1 cellular context compared by ENCODE assay signal in genomic region chr17:45147581-45148182, GRCh38.
TF ChIP-seq lines count a peak whose summit lies in the region.

No MANE protein-coding gene starts in this region.

TF ChIP-seq in K562, 482 proteins besides CTCF, POLR2A, EP300 and RAD21 (continued from another document and continues in another):
- peak in 1 of 2 experiments; percentile 74; a peak in 2 of 4 replicates for TF ChIP-seq TRIM24 (IDR thresholded peaks at IDR 0.05)
- TF ChIP-seq SRF (CRISPR knock-in tag; IDR thresholded peaks at IDR 0.05): no peak; a peak in 1 of 4 replicates
- no peak for TF ChIP-seq TCFL5 (CRISPR knock-in tag; conservative IDR thresholded peaks at IDR 0.05)
- TF ChIP-seq, protein P1, sequence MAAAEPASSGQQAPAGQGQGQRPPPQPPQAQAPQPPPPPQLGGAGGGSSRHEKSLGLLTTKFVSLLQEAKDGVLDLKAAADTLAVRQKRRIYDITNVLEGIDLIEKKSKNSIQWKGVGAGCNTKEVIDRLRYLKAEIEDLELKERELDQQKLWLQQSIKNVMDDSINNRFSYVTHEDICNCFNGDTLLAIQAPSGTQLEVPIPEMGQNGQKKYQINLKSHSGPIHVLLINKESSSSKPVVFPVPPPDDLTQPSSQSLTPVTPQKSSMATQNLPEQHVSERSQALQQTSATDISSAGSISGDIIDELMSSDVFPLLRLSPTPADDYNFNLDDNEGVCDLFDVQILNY (CRISPR knock-in tag; IDR thresholded peaks at IDR 0.05): no peak
- TF ChIP-seq, protein P2, sequence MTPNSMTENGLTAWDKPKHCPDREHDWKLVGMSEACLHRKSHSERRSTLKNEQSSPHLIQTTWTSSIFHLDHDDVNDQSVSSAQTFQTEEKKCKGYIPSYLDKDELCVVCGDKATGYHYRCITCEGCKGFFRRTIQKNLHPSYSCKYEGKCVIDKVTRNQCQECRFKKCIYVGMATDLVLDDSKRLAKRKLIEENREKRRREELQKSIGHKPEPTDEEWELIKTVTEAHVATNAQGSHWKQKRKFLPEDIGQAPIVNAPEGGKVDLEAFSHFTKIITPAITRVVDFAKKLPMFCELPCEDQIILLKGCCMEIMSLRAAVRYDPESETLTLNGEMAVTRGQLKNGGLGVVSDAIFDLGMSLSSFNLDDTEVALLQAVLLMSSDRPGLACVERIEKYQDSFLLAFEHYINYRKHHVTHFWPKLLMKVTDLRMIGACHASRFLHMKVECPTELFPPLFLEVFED (CRISPR knock-in tag; conservative IDR thresholded peaks at IDR 0.05): peak; percentile 59
- TF ChIP-seq NCOA6 (IDR thresholded peaks at IDR 0.05): no peak
- TF ChIP-seq JUNB (CRISPR knock-in tag; conservative IDR thresholded peaks at IDR 0.05): no peak
- TF ChIP-seq ZNF717 (CRISPR knock-in tag; IDR thresholded peaks at IDR 0.05): no peak; the same call in 1 of the 2 replicates
- TF ChIP-seq U2AF2 (optimal IDR thresholded peaks at IDR 0.05; ENCODE audit: low read depth, low read length): no peak
- TF ChIP-seq TAF15 (IDR thresholded peaks at IDR 0.05; ENCODE audit: low read depth, low read length): no peak
- peak; percentile 93 for TF ChIP-seq NUFIP1 (IDR thresholded peaks at IDR 0.05; ENCODE audit: partially characterized antibody)
- no peak for TF ChIP-seq MED1 (CRISPR knock-in tag; IDR thresholded peaks at IDR 0.05; ENCODE audit: borderline replicate concordance)
- 0 out of 2 replicates have a peak, but pooled peaks have one; percentile 45 for TF ChIP-seq STAT6 (CRISPR knock-in tag; IDR thresholded peaks at IDR 0.05)
- peak; percentile 51; the same call in 1 of the 2 replicates for TF ChIP-seq POLR2G (IDR thresholded peaks at IDR 0.05; ENCODE audit: low read depth, low read length)
- TF ChIP-seq KAT7 (CRISPR knock-in tag; IDR thresholded peaks at IDR 0.05; ENCODE audit: borderline replicate concordance): no peak
- 0 out of 2 replicates have a peak, but pooled peaks have one; percentile 57 for TF ChIP-seq MTF1 (CRISPR knock-in tag; IDR thresholded peaks at IDR 0.05; ENCODE audit: borderline replicate concordance)
- TF ChIP-seq ZFP1 (CRISPR knock-in tag; IDR thresholded peaks at IDR 0.05): no peak
- peak; percentile 72 for TF ChIP-seq CREM (IDR thresholded peaks at IDR 0.05; ENCODE audit: low read depth)
- TF ChIP-seq KLF13 (tag; IDR thresholded peaks at IDR 0.05; ENCODE audit: borderline replicate concordance, low read depth): peak; percentile 57; the same call in 1 of the 2 replicates
- TF ChIP-seq ZC3H8 (IDR thresholded peaks at IDR 0.05): 0 out of 2 replicates have a peak, but pooled peaks have one; percentile 79
- TF ChIP-seq XRCC4 (IDR thresholded peaks at IDR 0.05; ENCODE audit: extremely low read depth, insufficient read depth, insufficient read length): no peak
- no peak for TF ChIP-seq PPARD (CRISPR knock-in tag; IDR thresholded peaks at IDR 0.05)
- no peak for TF ChIP-seq NCOA2 (IDR thresholded peaks at IDR 0.05; ENCODE audit: partially characterized antibody in 2 of 2)
- TF ChIP-seq KLF1 (tag; IDR thresholded peaks at IDR 0.05): no peak
- peak; percentile 21 to 92 for TF ChIP-seq AFF1 (IDR thresholded peaks at IDR 0.05; ENCODE audit: low read depth in 1 of 2, partially characterized antibody in 2 of 2)
- TF ChIP-seq, protein P3, sequence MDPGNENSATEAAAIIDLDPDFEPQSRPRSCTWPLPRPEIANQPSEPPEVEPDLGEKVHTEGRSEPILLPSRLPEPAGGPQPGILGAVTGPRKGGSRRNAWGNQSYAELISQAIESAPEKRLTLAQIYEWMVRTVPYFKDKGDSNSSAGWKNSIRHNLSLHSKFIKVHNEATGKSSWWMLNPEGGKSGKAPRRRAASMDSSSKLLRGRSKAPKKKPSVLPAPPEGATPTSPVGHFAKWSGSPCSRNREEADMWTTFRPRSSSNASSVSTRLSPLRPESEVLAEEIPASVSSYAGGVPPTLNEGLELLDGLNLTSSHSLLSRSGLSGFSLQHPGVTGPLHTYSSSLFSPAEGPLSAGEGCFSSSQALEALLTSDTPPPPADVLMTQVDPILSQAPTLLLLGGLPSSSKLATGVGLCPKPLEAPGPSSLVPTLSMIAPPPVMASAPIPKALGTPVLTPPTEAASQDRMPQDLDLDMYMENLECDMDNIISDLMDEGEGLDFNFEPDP (CRISPR knock-in tag; IDR thresholded peaks at IDR 0.05): no peak
- peak; percentile 72 for TF ChIP-seq TAF1 (IDR thresholded peaks at IDR 0.05; ENCODE audit: control insufficient read depth, extremely low read depth, insufficient read depth, low read length, severe bottlenecking)
- no peak for TF ChIP-seq PRPF4 (IDR thresholded peaks at IDR 0.05; ENCODE audit: insufficient read depth, low read depth, low read length, poor library complexity, severe bottlenecking)
- TF ChIP-seq ZNF449 (CRISPR knock-in tag; IDR thresholded peaks at IDR 0.05): no peak
- no peak for TF ChIP-seq NRF1 (conservative IDR thresholded peaks at IDR 0.05 in 1 of 2, IDR thresholded peaks at IDR 0.05 in 1 of 2)
- TF ChIP-seq KLF10 (CRISPR knock-in tag; IDR thresholded peaks at IDR 0.05): no peak
- TF ChIP-seq, protein P4, sequence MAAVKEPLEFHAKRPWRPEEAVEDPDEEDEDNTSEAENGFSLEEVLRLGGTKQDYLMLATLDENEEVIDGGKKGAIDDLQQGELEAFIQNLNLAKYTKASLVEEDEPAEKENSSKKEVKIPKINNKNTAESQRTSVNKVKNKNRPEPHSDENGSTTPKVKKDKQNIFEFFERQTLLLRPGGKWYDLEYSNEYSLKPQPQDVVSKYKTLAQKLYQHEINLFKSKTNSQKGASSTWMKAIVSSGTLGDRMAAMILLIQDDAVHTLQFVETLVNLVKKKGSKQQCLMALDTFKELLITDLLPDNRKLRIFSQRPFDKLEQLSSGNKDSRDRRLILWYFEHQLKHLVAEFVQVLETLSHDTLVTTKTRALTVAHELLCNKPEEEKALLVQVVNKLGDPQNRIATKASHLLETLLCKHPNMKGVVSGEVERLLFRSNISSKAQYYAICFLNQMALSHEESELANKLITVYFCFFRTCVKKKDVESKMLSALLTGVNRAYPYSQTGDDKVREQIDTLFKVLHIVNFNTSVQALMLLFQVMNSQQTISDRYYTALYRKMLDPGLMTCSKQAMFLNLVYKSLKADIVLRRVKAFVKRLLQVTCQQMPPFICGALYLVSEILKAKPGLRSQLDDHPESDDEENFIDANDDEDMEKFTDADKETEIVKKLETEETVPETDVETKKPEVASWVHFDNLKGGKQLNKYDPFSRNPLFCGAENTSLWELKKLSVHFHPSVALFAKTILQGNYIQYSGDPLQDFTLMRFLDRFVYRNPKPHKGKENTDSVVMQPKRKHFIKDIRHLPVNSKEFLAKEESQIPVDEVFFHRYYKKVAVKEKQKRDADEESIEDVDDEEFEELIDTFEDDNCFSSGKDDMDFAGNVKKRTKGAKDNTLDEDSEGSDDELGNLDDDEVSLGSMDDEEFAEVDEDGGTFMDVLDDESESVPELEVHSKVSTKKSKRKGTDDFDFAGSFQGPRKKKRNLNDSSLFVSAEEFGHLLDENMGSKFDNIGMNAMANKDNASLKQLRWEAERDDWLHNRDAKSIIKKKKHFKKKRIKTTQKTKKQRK (IDR thresholded peaks at IDR 0.05; ENCODE audit: borderline replicate concordance, low read depth, low read length): 0 out of 2 replicates have a peak, but pooled peaks have one; percentile 8
- TF ChIP-seq IRF1 (CRISPR knock-in tag; IDR thresholded peaks at IDR 0.05; ENCODE audit: borderline replicate concordance): no peak
- TF ChIP-seq DIDO1 (tag; IDR thresholded peaks at IDR 0.05; ENCODE audit: low read depth): 0 out of 2 replicates have a peak, but pooled peaks have one; percentile 65
- peak; percentile 93 for TF ChIP-seq JUND (IDR thresholded peaks at IDR 0.05; ENCODE audit: borderline replicate concordance, low read depth, low read length)
- TF ChIP-seq JUND (tag; IDR thresholded peaks at IDR 0.05; ENCODE audit: borderline replicate concordance, low read depth, low read length): no peak; the same call in 1 of the 3 replicates
- TF ChIP-seq SP1 (CRISPR knock-in tag; IDR thresholded peaks at IDR 0.05): no peak
- TF ChIP-seq, protein P5, sequence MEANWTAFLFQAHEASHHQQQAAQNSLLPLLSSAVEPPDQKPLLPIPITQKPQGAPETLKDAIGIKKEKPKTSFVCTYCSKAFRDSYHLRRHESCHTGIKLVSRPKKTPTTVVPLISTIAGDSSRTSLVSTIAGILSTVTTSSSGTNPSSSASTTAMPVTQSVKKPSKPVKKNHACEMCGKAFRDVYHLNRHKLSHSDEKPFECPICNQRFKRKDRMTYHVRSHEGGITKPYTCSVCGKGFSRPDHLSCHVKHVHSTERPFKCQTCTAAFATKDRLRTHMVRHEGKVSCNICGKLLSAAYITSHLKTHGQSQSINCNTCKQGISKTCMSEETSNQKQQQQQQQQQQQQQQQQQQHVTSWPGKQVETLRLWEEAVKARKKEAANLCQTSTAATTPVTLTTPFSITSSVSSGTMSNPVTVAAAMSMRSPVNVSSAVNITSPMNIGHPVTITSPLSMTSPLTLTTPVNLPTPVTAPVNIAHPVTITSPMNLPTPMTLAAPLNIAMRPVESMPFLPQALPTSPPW (CRISPR knock-in tag; IDR thresholded peaks at IDR 0.05): peak; percentile 45
- no peak for TF ChIP-seq ILK (tag; IDR thresholded peaks at IDR 0.05; ENCODE audit: borderline replicate concordance, low read depth)
- TF ChIP-seq CBFB (CRISPR knock-in tag; IDR thresholded peaks at IDR 0.05): no peak
- no peak for TF ChIP-seq IFI16 (CRISPR knock-in tag; IDR thresholded peaks at IDR 0.05)
- TF ChIP-seq THRAP3 (IDR thresholded peaks at IDR 0.05; ENCODE audit: borderline replicate concordance): peak; percentile 34; the same call in 1 of the 2 replicates
- TF ChIP-seq GATA2 (CRISPR knock-in tag; IDR thresholded peaks at IDR 0.05): no peak
- no peak for TF ChIP-seq PHB2 (IDR thresholded peaks at IDR 0.05; ENCODE audit: low read depth)
- no peak for TF ChIP-seq ZSCAN29 (IDR thresholded peaks at IDR 0.05)
- no peak for TF ChIP-seq RUNX1 (IDR thresholded peaks at IDR 0.05; ENCODE audit: low read depth)
- no peak for TF ChIP-seq ZNF217 (CRISPR knock-in tag; IDR thresholded peaks at IDR 0.05)
- peak; percentile 87 for TF ChIP-seq EGR1 (conservative IDR thresholded peaks at IDR 0.05)
- TF ChIP-seq TCF7 (IDR thresholded peaks at IDR 0.05; ENCODE audit: borderline replicate concordance): no peak
